2 cellular contexts compared by ENCODE assay signal in the genomic region with DNA sequence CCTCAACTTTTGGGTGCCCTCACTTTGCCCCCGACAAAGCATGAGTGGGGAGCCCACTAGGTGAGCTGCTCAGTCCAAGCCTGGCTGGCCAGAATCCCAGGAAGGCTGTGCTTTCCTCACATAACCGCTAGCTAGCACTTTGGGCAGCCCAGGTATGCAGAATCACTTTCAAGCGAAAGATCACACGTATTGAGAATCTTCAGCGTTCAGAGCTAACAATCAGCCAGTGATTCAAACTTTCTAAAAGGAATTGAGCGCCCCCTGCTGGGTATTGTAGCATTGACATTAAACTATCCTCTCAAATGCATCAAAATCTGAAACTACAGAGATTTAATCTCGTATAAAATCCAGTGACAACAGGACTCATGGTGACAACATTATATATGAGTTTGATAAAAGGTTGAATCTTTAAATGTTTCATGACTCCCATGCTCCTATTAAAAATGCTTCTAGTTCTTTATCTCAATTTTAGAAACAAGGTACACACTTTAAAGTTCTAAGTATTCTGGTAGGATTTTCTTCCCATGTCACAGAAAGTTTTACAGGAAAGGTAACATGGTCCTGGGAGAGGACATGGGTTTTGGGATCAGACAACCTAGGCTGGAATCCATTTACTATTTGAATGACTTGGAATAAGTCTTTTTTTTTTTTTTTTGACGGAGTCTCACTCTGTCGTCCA.
A peak's percentile ranks its signal among the peaks of the same experiment; 100 is the strongest.
TF ChIP-seq lines count a peak whose summit lies in the region.

No MANE protein-coding gene starts in this region.

TF ChIP-seq in HCT116, 20 proteins besides CTCF, POLR2A, EP300 and RAD21:
- TF ChIP-seq CEBPB (IDR thresholded peaks at IDR 0.05; ENCODE audit: low read depth), result no peak
- TF ChIP-seq ZFX (IDR thresholded peaks at IDR 0.05), result no peak
- TF ChIP-seq, protein P1, sequence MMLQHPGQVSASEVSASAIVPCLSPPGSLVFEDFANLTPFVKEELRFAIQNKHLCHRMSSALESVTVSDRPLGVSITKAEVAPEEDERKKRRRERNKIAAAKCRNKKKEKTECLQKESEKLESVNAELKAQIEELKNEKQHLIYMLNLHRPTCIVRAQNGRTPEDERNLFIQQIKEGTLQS (IDR thresholded peaks at IDR 0.05), result no peak
- TF ChIP-seq JUND (IDR thresholded peaks at IDR 0.05), result no peak
- no peak for TF ChIP-seq SIN3A (IDR thresholded peaks at IDR 0.05; ENCODE audit: low read depth)
- no peak for TF ChIP-seq FOSL1 (IDR thresholded peaks at IDR 0.05; ENCODE audit: low read depth)
- TF ChIP-seq, protein P2, sequence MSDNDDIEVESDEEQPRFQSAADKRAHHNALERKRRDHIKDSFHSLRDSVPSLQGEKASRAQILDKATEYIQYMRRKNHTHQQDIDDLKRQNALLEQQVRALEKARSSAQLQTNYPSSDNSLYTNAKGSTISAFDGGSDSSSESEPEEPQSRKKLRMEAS (IDR thresholded peaks at IDR 0.05), result no peak
- TF ChIP-seq, protein P3, sequence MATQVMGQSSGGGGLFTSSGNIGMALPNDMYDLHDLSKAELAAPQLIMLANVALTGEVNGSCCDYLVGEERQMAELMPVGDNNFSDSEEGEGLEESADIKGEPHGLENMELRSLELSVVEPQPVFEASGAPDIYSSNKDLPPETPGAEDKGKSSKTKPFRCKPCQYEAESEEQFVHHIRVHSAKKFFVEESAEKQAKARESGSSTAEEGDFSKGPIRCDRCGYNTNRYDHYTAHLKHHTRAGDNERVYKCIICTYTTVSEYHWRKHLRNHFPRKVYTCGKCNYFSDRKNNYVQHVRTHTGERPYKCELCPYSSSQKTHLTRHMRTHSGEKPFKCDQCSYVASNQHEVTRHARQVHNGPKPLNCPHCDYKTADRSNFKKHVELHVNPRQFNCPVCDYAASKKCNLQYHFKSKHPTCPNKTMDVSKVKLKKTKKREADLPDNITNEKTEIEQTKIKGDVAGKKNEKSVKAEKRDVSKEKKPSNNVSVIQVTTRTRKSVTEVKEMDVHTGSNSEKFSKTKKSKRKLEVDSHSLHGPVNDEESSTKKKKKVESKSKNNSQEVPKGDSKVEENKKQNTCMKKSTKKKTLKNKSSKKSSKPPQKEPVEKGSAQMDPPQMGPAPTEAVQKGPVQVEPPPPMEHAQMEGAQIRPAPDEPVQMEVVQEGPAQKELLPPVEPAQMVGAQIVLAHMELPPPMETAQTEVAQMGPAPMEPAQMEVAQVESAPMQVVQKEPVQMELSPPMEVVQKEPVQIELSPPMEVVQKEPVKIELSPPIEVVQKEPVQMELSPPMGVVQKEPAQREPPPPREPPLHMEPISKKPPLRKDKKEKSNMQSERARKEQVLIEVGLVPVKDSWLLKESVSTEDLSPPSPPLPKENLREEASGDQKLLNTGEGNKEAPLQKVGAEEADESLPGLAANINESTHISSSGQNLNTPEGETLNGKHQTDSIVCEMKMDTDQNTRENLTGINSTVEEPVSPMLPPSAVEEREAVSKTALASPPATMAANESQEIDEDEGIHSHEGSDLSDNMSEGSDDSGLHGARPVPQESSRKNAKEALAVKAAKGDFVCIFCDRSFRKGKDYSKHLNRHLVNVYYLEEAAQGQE (IDR thresholded peaks at IDR 0.05; ENCODE audit: low read depth), result no peak
- no peak for TF ChIP-seq TCF7L2 (IDR thresholded peaks at IDR 0.05; ENCODE audit: borderline replicate concordance, extremely low read depth, insufficient read depth, insufficient read length)
- TF ChIP-seq EZH2phosphoT487 (IDR thresholded peaks at IDR 0.05; ENCODE audit: borderline replicate concordance), result no peak
- no peak for TF ChIP-seq EGR1 (IDR thresholded peaks at IDR 0.05; ENCODE audit: low read depth)
- TF ChIP-seq, protein P4, sequence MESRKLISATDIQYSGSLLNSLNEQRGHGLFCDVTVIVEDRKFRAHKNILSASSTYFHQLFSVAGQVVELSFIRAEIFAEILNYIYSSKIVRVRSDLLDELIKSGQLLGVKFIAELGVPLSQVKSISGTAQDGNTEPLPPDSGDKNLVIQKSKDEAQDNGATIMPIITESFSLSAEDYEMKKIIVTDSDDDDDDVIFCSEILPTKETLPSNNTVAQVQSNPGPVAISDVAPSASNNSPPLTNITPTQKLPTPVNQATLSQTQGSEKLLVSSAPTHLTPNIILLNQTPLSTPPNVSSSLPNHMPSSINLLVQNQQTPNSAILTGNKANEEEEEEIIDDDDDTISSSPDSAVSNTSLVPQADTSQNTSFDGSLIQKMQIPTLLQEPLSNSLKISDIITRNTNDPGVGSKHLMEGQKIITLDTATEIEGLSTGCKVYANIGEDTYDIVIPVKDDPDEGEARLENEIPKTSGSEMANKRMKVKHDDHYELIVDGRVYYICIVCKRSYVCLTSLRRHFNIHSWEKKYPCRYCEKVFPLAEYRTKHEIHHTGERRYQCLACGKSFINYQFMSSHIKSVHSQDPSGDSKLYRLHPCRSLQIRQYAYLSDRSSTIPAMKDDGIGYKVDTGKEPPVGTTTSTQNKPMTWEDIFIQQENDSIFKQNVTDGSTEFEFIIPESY (IDR thresholded peaks at IDR 0.05; ENCODE audit: extremely low read depth, insufficient replicate concordance, low read length), result no peak
- no peak for TF ChIP-seq CBX3 (IDR thresholded peaks at IDR 0.05; ENCODE audit: low read depth)
- TF ChIP-seq EZH2 (IDR thresholded peaks at IDR 0.05), result no peak
- TF ChIP-seq POLR2AphosphoS5 (IDR thresholded peaks at IDR 0.05; ENCODE audit: low read depth, low read length), result no peak
TF ChIP-seq in HCT116: peak in this region for 0.

TF ChIP-seq in HepG2, 621 proteins besides CTCF, POLR2A, EP300 and RAD21 (continues in another document):
- TF ChIP-seq ZNF3 (CRISPR knock-in tag; IDR thresholded peaks at IDR 0.05) (no peak), KAT7 (CRISPR knock-in tag; IDR thresholded peaks at IDR 0.05; ENCODE audit: borderline replicate concordance) (no peak), TOPORS (CRISPR knock-in tag; IDR thresholded peaks at IDR 0.05) (no peak), ONECUT2 (CRISPR knock-in tag; IDR thresholded peaks at IDR 0.05) (no peak), TGIF2 (CRISPR knock-in tag; IDR thresholded peaks at IDR 0.05) (no peak), SOX5 (CRISPR knock-in tag; IDR thresholded peaks at IDR 0.05; ENCODE audit: borderline replicate concordance) (no peak), EEA1 (CRISPR knock-in tag; IDR thresholded peaks at IDR 0.05; ENCODE audit: borderline replicate concordance) (no peak), SAP130 (CRISPR knock-in tag; IDR thresholded peaks at IDR 0.05; ENCODE audit: low read depth) (0 out of 2 replicates have a peak, but pooled peaks have one; percentile 14), KDM5A (IDR thresholded peaks at IDR 0.05; ENCODE audit: borderline replicate concordance, low read length) (no peak), ZNF891 (CRISPR knock-in tag; IDR thresholded peaks at IDR 0.05) (no peak), TEAD3 (CRISPR knock-in tag; optimal IDR thresholded peaks at IDR 0.05; ENCODE audit: borderline replicate concordance) (peak; percentile 66), SMC3 (IDR thresholded peaks at IDR 0.05; ENCODE audit: low read length) (peak; percentile 78), ZFYVE20 (CRISPR knock-in tag; IDR thresholded peaks at IDR 0.05; ENCODE audit: borderline replicate concordance, low read depth) (no peak), ZNF468 (CRISPR knock-in tag; IDR thresholded peaks at IDR 0.05) (no peak), HCFC1 (IDR thresholded peaks at IDR 0.05; ENCODE audit: low read depth, low read length) (no peak), TBL1XR1 (IDR thresholded peaks at IDR 0.05; ENCODE audit: borderline replicate concordance, low read length, partially characterized antibody) (no peak), STAG1 (CRISPR knock-in tag; IDR thresholded peaks at IDR 0.05) (peak; percentile 82), ZNF230 (CRISPR knock-in tag; IDR thresholded peaks at IDR 0.05) (no peak), ZNF335 (CRISPR knock-in tag; IDR thresholded peaks at IDR 0.05) (no peak), SRSF9 (IDR thresholded peaks at IDR 0.05; ENCODE audit: borderline replicate concordance, insufficient read depth, low read depth, low read length, poor library complexity, severe bottlenecking) (no peak), ZNF598 (CRISPR knock-in tag; IDR thresholded peaks at IDR 0.05; ENCODE audit: borderline replicate concordance) (no peak), PHF21A (CRISPR knock-in tag; IDR thresholded peaks at IDR 0.05) (no peak), MIER3 (CRISPR knock-in tag; IDR thresholded peaks at IDR 0.05; ENCODE audit: borderline replicate concordance) (no peak)
- TF ChIP-seq, protein P5, sequence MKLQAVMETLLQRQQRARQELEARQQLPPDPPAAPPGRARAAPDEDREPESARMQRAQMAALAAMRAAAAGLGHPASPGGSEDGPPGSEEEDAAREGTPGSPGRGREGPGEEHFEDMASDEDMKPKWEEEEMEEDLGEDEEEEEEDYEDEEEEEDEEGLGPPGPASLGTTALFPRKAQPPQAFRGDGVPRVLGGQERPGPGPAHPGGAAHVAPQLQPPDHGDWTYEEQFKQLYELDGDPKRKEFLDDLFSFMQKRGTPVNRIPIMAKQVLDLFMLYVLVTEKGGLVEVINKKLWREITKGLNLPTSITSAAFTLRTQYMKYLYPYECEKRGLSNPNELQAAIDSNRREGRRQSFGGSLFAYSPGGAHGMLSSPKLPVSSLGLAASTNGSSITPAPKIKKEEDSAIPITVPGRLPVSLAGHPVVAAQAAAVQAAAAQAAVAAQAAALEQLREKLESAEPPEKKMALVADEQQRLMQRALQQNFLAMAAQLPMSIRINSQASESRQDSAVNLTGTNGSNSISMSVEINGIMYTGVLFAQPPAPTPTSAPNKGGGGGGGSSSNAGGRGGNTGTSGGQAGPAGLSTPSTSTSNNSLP (IDR thresholded peaks at IDR 0.05; ENCODE audit: low read depth, low read length), result peak; percentile 88
- TF ChIP-seq, protein P6, sequence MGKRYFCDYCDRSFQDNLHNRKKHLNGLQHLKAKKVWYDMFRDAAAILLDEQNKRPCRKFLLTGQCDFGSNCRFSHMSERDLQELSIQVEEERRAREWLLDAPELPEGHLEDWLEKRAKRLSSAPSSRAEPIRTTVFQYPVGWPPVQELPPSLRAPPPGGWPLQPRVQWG (CRISPR knock-in tag; IDR thresholded peaks at IDR 0.05; ENCODE audit: borderline replicate concordance, low read depth), result no peak
- TF ChIP-seq, protein P7, sequence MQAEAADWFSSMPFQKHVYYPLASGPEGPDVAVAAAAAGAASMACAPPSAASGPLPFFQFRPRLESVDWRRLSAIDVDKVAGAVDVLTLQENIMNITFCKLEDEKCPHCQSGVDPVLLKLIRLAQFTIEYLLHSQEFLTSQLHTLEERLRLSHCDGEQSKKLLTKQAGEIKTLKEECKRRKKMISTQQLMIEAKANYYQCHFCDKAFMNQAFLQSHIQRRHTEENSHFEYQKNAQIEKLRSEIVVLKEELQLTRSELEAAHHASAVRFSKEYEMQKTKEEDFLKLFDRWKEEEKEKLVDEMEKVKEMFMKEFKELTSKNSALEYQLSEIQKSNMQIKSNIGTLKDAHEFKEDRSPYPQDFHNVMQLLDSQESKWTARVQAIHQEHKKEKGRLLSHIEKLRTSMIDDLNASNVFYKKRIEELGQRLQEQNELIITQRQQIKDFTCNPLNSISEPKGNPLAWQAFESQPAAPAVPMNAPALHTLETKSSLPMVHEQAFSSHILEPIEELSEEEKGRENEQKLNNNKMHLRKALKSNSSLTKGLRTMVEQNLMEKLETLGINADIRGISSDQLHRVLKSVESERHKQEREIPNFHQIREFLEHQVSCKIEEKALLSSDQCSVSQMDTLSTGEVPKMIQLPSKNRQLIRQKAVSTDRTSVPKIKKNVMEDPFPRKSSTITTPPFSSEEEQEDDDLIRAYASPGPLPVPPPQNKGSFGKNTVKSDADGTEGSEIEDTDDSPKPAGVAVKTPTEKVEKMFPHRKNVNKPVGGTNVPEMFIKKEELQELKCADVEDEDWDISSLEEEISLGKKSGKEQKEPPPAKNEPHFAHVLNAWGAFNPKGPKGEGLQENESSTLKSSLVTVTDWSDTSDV (CRISPR knock-in tag; IDR thresholded peaks at IDR 0.05), result no peak
- TF ChIP-seq, protein P8, sequence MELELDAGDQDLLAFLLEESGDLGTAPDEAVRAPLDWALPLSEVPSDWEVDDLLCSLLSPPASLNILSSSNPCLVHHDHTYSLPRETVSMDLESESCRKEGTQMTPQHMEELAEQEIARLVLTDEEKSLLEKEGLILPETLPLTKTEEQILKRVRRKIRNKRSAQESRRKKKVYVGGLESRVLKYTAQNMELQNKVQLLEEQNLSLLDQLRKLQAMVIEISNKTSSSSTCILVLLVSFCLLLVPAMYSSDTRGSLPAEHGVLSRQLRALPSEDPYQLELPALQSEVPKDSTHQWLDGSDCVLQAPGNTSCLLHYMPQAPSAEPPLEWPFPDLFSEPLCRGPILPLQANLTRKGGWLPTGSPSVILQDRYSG (CRISPR knock-in tag; IDR thresholded peaks at IDR 0.05), result no peak
- TF ChIP-seq, protein P9, sequence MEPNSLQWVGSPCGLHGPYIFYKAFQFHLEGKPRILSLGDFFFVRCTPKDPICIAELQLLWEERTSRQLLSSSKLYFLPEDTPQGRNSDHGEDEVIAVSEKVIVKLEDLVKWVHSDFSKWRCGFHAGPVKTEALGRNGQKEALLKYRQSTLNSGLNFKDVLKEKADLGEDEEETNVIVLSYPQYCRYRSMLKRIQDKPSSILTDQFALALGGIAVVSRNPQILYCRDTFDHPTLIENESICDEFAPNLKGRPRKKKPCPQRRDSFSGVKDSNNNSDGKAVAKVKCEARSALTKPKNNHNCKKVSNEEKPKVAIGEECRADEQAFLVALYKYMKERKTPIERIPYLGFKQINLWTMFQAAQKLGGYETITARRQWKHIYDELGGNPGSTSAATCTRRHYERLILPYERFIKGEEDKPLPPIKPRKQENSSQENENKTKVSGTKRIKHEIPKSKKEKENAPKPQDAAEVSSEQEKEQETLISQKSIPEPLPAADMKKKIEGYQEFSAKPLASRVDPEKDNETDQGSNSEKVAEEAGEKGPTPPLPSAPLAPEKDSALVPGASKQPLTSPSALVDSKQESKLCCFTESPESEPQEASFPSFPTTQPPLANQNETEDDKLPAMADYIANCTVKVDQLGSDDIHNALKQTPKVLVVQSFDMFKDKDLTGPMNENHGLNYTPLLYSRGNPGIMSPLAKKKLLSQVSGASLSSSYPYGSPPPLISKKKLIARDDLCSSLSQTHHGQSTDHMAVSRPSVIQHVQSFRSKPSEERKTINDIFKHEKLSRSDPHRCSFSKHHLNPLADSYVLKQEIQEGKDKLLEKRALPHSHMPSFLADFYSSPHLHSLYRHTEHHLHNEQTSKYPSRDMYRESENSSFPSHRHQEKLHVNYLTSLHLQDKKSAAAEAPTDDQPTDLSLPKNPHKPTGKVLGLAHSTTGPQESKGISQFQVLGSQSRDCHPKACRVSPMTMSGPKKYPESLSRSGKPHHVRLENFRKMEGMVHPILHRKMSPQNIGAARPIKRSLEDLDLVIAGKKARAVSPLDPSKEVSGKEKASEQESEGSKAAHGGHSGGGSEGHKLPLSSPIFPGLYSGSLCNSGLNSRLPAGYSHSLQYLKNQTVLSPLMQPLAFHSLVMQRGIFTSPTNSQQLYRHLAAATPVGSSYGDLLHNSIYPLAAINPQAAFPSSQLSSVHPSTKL (CRISPR knock-in tag; IDR thresholded peaks at IDR 0.05), result no peak
- TF ChIP-seq, protein P10, sequence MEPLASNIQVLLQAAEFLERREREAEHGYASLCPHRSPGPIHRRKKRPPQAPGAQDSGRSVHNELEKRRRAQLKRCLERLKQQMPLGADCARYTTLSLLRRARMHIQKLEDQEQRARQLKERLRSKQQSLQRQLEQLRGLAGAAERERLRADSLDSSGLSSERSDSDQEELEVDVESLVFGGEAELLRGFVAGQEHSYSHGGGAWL (CRISPR knock-in tag; IDR thresholded peaks at IDR 0.05), result no peak
- TF ChIP-seq, protein P11, sequence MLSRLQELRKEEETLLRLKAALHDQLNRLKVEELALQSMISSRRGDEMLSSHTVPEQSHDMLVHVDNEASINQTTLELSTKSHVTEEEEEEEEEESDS (CRISPR knock-in tag; IDR thresholded peaks at IDR 0.05; ENCODE audit: borderline replicate concordance), result no peak
- TF ChIP-seq, protein P12, sequence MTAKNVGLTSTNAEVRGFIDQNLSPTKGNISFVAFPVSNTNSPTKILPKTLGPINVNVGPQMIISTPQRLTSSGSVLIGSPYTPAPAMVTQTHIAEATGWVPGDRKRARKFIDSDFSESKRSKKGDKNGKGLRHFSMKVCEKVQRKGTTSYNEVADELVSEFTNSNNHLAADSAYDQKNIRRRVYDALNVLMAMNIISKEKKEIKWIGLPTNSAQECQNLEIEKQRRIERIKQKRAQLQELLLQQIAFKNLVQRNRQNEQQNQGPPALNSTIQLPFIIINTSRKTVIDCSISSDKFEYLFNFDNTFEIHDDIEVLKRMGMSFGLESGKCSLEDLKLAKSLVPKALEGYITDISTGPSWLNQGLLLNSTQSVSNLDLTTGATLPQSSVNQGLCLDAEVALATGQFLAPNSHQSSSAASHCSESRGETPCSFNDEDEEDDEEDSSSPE (CRISPR knock-in tag; IDR thresholded peaks at IDR 0.05), result no peak
